In genomic region chr5:366541-367357, GRCh38 we compare ENCODE assay signal across 17 cellular contexts. TPM values are rescaled to one million over a fixed set of nuclear protein-coding genes. Genes with fewer than 3 reads are reported as not detected.
DNase-seq lines count a peak whose midpoint lies in the region; ATAC-seq and TF ChIP-seq lines count a peak whose summit lies in the region.
"Had no signal": no experiment of that assay in that cellular context is flagged by ENCODE, and none has a peak within 500 bp of the region (broad histone marks: within the 10 kb centered on the region; RNA-seq: fewer than 3 reads in every experiment).

No MANE protein-coding gene starts in this region.

- H3K36me3 ChIP-seq in endodermal cell (ENCODE audit: control insufficient read depth, insufficient read depth, low read length): no peaks in the 10 kb centered on the region
- H3K36me3 ChIP-seq: cardiac muscle cell, left lung had no signal

- ATAC-seq in activated T-helper 17 cell treated with anti-CD3 and anti-CD28 coated beads, Interleukin-2, amount 50 U/mL, for 72 hours (replicated peaks): no peak
- ATAC-seq: activated naive CD4-positive, alpha-beta T cell treated with anti-CD3 and anti-CD28 coated beads, Interleukin-2, amount 50 U/mL, for 72 hours; left lung had no signal

- no peak overlapping the region for H3K9ac ChIP-seq in endodermal cell (ENCODE audit: extremely low read depth, low read length, poor library complexity, severe bottlenecking)

- H3K27me3 ChIP-seq in HL-60 (ENCODE audit: insufficient read depth, poor library complexity, severe bottlenecking) (no peaks in the 10 kb centered on the region), endodermal cell (ENCODE audit: control insufficient read depth, insufficient read depth, low read length, poor library complexity, severe bottlenecking) (peaks cover 5% of the 10 kb centered on the region)
- H3K27me3 ChIP-seq: left lung had no signal

- peaks cover 12% of the 10 kb centered on the region for H3K9me3 ChIP-seq in endodermal cell (ENCODE audit: control insufficient read depth, low read length)

- H3K4me1 ChIP-seq in endodermal cell (ENCODE audit: control insufficient read depth, insufficient read depth, low read length): no peaks in the 10 kb centered on the region

- TF ChIP-seq CTCF in HL-60 (IDR thresholded peaks at IDR 0.05; ENCODE audit: insufficient read depth, low read length) (no peak), endodermal cell (conservative IDR thresholded peaks at IDR 0.05) (no peak)

- POLR2A ChIA-PET in activated CD4-positive, alpha-beta memory T cell treated with anti-CD3 and anti-CD28 coated beads, Interleukin-2, amount 10 ng/mL, durations not matched to agents 7 days and 5 days (lab: Charles Lee): interaction anchor here (0.9 kb wide), 1 partner anchor 105 kb away, joined by 3 read pairs; no protein-coding TSS in a partner anchor
- POLR2A ChIA-PET in activated CD4-positive, alpha-beta memory T cell treated with anti-CD3 and anti-CD28 coated beads for 36 hours (lab: Charles Lee): no interaction called here

- intact Hi-C loops in activated CD4-positive, alpha-beta memory T cell treated with anti-CD3 and anti-CD28 coated beads for 36 hours (cut with micrococcal nuclease): no loop called here

- peak; percentile 6 for DNase-seq in activated CD4-positive, alpha-beta memory T cell treated with anti-CD3 and anti-CD28 coated beads, Interleukin-2, amount 10 ng/mL, durations not matched to agents 7 days and 5 days
- no peak for DNase-seq in activated CD4-positive, alpha-beta memory T cell treated with anti-CD3 and anti-CD28 coated beads for 36 hours
- DNase-seq in HL-60 (ENCODE audit: low read depth in 1 of 2, low spot score in 1 of 2) (peak in 1 of 2 experiments; percentile 1), endodermal cell (peak; percentile 22), nucleus accumbens (lab: John Stamatoyannopoulos, UW) (no peak), activated gamma-delta T cell treated with Interleukin-2 at 50 U/mL for 16 hours (no peak)
- peak; percentile 19 for DNase-seq in stimulated activated CD8-positive, alpha-beta memory T cell treated with anti-CD3 and anti-CD28 coated beads, Interleukin-4, amount 100 ng/mL, for 48 hours
- DNase-seq: activated T-cell treated with anti-CD3 and anti-CD28 coated beads for 4 hours, COR-L47, foreskin fibroblast, NCI-H1417, T-helper 1 cell had no signal

- H3K27me3 Mint-ChIP-seq in activated CD4-positive, alpha-beta memory T cell treated with anti-CD3 and anti-CD28 coated beads, Interleukin-2, amount 10 ng/mL, durations not matched to agents 7 days and 5 days: no peaks in the 10 kb centered on the region
- peaks cover 14% of the 10 kb centered on the region for H3K27me3 Mint-ChIP-seq in activated CD4-positive, alpha-beta memory T cell treated with anti-CD3 and anti-CD28 coated beads for 36 hours
- H3K27me3 Mint-ChIP-seq in endodermal cell (ENCODE audit: insufficient read depth): no peaks in the 10 kb centered on the region
- no peaks in the 10 kb centered on the region for H3K27me3 Mint-ChIP-seq in activated T-helper 17 cell treated with anti-CD3 and anti-CD28 coated beads, Interleukin-2, amount 50 U/mL, for 72 hours

- H3K4me3 Mint-ChIP-seq in activated CD4-positive, alpha-beta memory T cell treated with anti-CD3 and anti-CD28 coated beads, Interleukin-2, amount 10 ng/mL, durations not matched to agents 7 days and 5 days: no peak overlapping the region
- no peak overlapping the region for H3K4me3 Mint-ChIP-seq in activated CD4-positive, alpha-beta memory T cell treated with anti-CD3 and anti-CD28 coated beads for 36 hours
- H3K4me3 Mint-ChIP-seq in endodermal cell: no peak overlapping the region
- no peak overlapping the region for H3K4me3 Mint-ChIP-seq in activated T-helper 17 cell treated with anti-CD3 and anti-CD28 coated beads, Interleukin-2, amount 50 U/mL, for 72 hours
- H3K4me3 Mint-ChIP-seq: stimulated activated naive CD8-positive, alpha-beta T cell treated with anti-CD3 and anti-CD28 coated beads, Interleukin-15, Interleukin-2, amounts not matched to agents 100 ng/mL and 50 ng/mL, for 24 hours had no signal

- peaks cover 6% of the 10 kb centered on the region for H3K9me3 Mint-ChIP-seq in activated CD4-positive, alpha-beta memory T cell treated with anti-CD3 and anti-CD28 coated beads, Interleukin-2, amount 10 ng/mL, durations not matched to agents 7 days and 5 days
- peaks cover 4% of the 10 kb centered on the region for H3K9me3 Mint-ChIP-seq in activated CD4-positive, alpha-beta memory T cell treated with anti-CD3 and anti-CD28 coated beads for 36 hours
- peaks cover 8% of the 10 kb centered on the region for H3K9me3 Mint-ChIP-seq in endodermal cell
- peaks cover 7% of the 10 kb centered on the region for H3K9me3 Mint-ChIP-seq in activated T-helper 17 cell treated with anti-CD3 and anti-CD28 coated beads, Interleukin-2, amount 50 U/mL, for 72 hours

- H3K4me1 Mint-ChIP-seq in activated CD4-positive, alpha-beta memory T cell treated with anti-CD3 and anti-CD28 coated beads, Interleukin-2, amount 10 ng/mL, durations not matched to agents 7 days and 5 days: peaks cover 42% of the 10 kb centered on the region
- H3K4me1 Mint-ChIP-seq in activated CD4-positive, alpha-beta memory T cell treated with anti-CD3 and anti-CD28 coated beads for 36 hours (ENCODE audit: low read depth): peaks cover 21% of the 10 kb centered on the region
- H3K4me1 Mint-ChIP-seq in endodermal cell: no peaks in the 10 kb centered on the region
- H3K4me1 Mint-ChIP-seq in activated T-helper 17 cell treated with anti-CD3 and anti-CD28 coated beads, Interleukin-2, amount 50 U/mL, for 72 hours: peaks cover 11% of the 10 kb centered on the region

- WGBS in endodermal cell (ENCODE audit: insufficient coverage in 1 of 2, insufficient read length in 1 of 2), 2 experiments: 91 to 94% methylated on average over 15 to 18 of the region's 18 CpGs

- no peak overlapping the region for H3K27ac Mint-ChIP-seq in activated CD4-positive, alpha-beta memory T cell treated with anti-CD3 and anti-CD28 coated beads, Interleukin-2, amount 10 ng/mL, durations not matched to agents 7 days and 5 days
- H3K27ac Mint-ChIP-seq in activated CD4-positive, alpha-beta memory T cell treated with anti-CD3 and anti-CD28 coated beads for 36 hours: no peak overlapping the region
- no peak overlapping the region for H3K27ac Mint-ChIP-seq in endodermal cell
- H3K27ac Mint-ChIP-seq in activated T-helper 17 cell treated with anti-CD3 and anti-CD28 coated beads, Interleukin-2, amount 50 U/mL, for 72 hours: no peak overlapping the region
- H3K27ac Mint-ChIP-seq: activated naive CD4-positive, alpha-beta T cell treated with anti-CD3 and anti-CD28 coated beads, Interleukin-2, amount 50 U/mL, for 72 hours; stimulated activated naive CD8-positive, alpha-beta T cell treated with anti-CD3 and anti-CD28 coated beads, Interleukin-15, Interleukin-2, amounts not matched to agents 100 ng/mL and 50 ng/mL, for 24 hours had no signal

- peaks cover 45% of the 10 kb centered on the region for H3K36me3 Mint-ChIP-seq in activated CD4-positive, alpha-beta memory T cell treated with anti-CD3 and anti-CD28 coated beads, Interleukin-2, amount 10 ng/mL, durations not matched to agents 7 days and 5 days (ENCODE audit: low read depth)
- H3K36me3 Mint-ChIP-seq in activated CD4-positive, alpha-beta memory T cell treated with anti-CD3 and anti-CD28 coated beads for 36 hours: peaks cover 21% of the 10 kb centered on the region
- no peaks in the 10 kb centered on the region for H3K36me3 Mint-ChIP-seq in endodermal cell (ENCODE audit: low read depth)
- peaks cover 48% of the 10 kb centered on the region for H3K36me3 Mint-ChIP-seq in activated T-helper 17 cell treated with anti-CD3 and anti-CD28 coated beads, Interleukin-2, amount 50 U/mL, for 72 hours (ENCODE audit: low read depth)

- H3K27ac ChIP-seq in HL-60 (replicated peaks) (peak overlapping the region; percentile 16; the same call in 1 of the 2 replicates), endodermal cell (ENCODE audit: low read depth, low read length) (no peak overlapping the region)
- H3K27ac ChIP-seq: cardiac muscle cell, left lung had no signal

- CTCF ChIA-PET in activated CD4-positive, alpha-beta memory T cell treated with anti-CD3 and anti-CD28 coated beads, Interleukin-2, amount 10 ng/mL, durations not matched to agents 7 days and 5 days (lab: Charles Lee): interaction anchor here (1.1 kb wide), 1 partner anchor 48 kb away, joined by 3 read pairs; no protein-coding TSS in a partner anchor
- CTCF ChIA-PET in activated CD4-positive, alpha-beta memory T cell treated with anti-CD3 and anti-CD28 coated beads for 36 hours (lab: Charles Lee): no interaction called here

- H3K4me3 ChIP-seq in HL-60 (replicated peaks; ENCODE audit: insufficient read depth, low read length) (no peak overlapping the region), endodermal cell (ENCODE audit: low read length) (no peak overlapping the region)
- H3K4me3 ChIP-seq: cardiac muscle cell, left lung had no signal

RNA-seq across cellular contexts. Expression of gene AHRR, which starts 45.2 kb away (rescaled TPM):
- 10 to 100 TPM; 23.6 to 24.6 TPM for total RNA-seq in activated CD4-positive, alpha-beta memory T cell treated with anti-CD3 and anti-CD28 coated beads, Interleukin-2, amount 10 ng/mL, durations not matched to agents 7 days and 5 days
- total RNA-seq in activated CD4-positive, alpha-beta memory T cell treated with anti-CD3 and anti-CD28 coated beads for 36 hours: 10 to 100 TPM; 16.7 to 16.8 TPM
- 1 to 10 TPM; 1.4 to 2.0 TPM for total RNA-seq in endodermal cell
- polyA plus RNA-seq in endodermal cell (2013, experiment 1 of 2): 1.3 TPM
- 1.2 TPM for polyA plus RNA-seq in endodermal cell (2013, experiment 2 of 2)
- 10 to 100 TPM; 49.5 to 78.1 TPM for total RNA-seq in activated T-helper 17 cell treated with anti-CD3 and anti-CD28 coated beads, Interleukin-2, amount 50 U/mL, for 72 hours

Comparison
In these comparisons a context has a peak if more than half of its experiments do, and no peak if none do; other contexts are left out.
1. DNase-seq: peak in activated CD4-positive, alpha-beta memory T cell treated with anti-CD3 and anti-CD28 coated beads, Interleukin-2, amount 10 ng/mL, durations not matched to agents 7 days and 5 days (single experiment), endodermal cell (single experiment) and stimulated activated CD8-positive, alpha-beta memory T cell treated with anti-CD3 and anti-CD28 coated beads, Interleukin-4, amount 100 ng/mL, for 48 hours (single experiment); none in activated CD4-positive, alpha-beta memory T cell treated with anti-CD3 and anti-CD28 coated beads for 36 hours (single experiment), nucleus accumbens (0 of 56) and activated gamma-delta T cell treated with Interleukin-2 at 50 U/mL for 16 hours (single experiment).
2. RNA of gene AHRR, which starts 45.2 kb away (total RNA-seq): 49.5 to 78.1 TPM in activated T-helper 17 cell treated with anti-CD3 and anti-CD28 coated beads, Interleukin-2, amount 50 U/mL, for 72 hours, 23.6 to 24.6 TPM in activated CD4-positive, alpha-beta memory T cell treated with anti-CD3 and anti-CD28 coated beads, Interleukin-2, amount 10 ng/mL, durations not matched to agents 7 days and 5 days and 16.7 to 16.8 TPM in activated CD4-positive, alpha-beta memory T cell treated with anti-CD3 and anti-CD28 coated beads for 36 hours; 1.4 to 2.0 TPM in endodermal cell; every median in the first group is over 4 times any median in the second.